6 cellular contexts compared by ENCODE assay signal in the genomic region with DNA sequence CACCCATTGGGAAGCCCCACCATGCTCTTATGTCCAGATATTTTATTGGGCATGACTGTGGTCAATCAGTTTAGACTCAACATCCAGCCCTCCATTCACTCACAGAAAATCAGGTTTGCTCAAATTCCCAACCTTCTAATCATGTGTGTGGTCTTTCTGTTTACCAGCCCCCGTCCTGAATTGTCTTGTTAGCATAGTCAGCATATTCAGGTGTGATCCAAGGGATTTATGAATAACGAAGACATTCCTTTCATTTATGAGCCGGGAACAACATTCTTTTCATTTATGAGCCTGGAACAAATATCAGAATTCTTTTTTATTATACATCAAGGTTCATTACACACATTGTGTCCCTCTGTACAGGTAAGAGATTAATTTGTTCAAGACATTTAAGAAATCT.
"Had no signal": no experiment of that assay in that cellular context is flagged by ENCODE, and none has a peak within 500 bp of the region (broad histone marks: within the 10 kb centered on the region; RNA-seq: fewer than 3 reads in every experiment).

No MANE protein-coding gene starts in this region.

- DNase-seq: IMR-90, KBM-7, KG1 had no signal

- FAIRE-seq: HTR-8/SVneo had no signal

- H3K4me2 ChIP-seq: KMS-11 had no signal

- H3K27ac ChIP-seq: HL-60, KMS-11 had no signal

- H3K9ac ChIP-seq: KMS-11 had no signal
